In the genomic region with DNA sequence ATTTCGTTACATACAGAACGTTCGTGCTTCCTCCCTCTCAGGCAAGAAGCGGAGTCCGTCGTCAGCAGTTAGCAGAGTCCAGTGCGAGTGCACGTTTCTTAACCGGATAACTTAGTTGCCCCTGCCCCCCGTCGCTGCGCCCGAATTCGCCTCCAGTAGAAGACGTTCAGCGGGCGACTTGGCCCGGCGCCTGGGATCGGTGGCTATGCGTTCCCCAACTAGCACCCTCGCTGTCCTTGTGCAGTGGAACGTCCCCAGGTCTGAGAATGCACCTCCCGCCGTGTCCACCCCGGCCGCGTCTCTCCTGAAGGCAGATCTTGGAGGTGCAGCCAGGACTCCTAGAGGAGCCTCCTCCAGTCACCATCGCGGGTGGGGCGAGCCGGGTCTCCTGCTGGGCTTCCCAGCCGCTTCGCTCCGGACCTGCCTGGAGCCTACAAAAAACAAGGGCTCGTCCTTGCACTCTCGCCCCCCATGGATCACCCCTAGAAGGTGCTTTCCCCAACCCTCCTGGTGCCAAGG, we compare ENCODE assay signal across 10 cellular contexts. TPM values are rescaled to one million over a fixed set of nuclear protein-coding genes. Genes with fewer than 3 reads are reported as not detected.
DNase-seq lines count a peak whose midpoint lies in the region; ATAC-seq and TF ChIP-seq lines count a peak whose summit lies in the region.
"Had no signal": no experiment of that assay in that cellular context is flagged by ENCODE, and none has a peak within 500 bp of the region (broad histone marks: within the 10 kb centered on the region; RNA-seq: fewer than 3 reads in every experiment).

No MANE protein-coding gene starts in this region.

- H3K4me1 Mint-ChIP-seq in activated CD8-positive, alpha-beta T cell treated with anti-CD3 and anti-CD28 coated beads for 36 hours (ENCODE audit: low read depth) = no peaks in the 10 kb centered on the region

- DNase-seq in SK-N-SH (peak; percentile 31), caudate nucleus (lab: John Stamatoyannopoulos, UW) (peak in 18 of 61 donors; percentile 9 to 65 (median 38)), GM19240 (ENCODE audit: insufficient read length, low spot score) (no peak)
- DNase-seq in activated CD8-positive, alpha-beta T cell treated with anti-CD3 and anti-CD28 coated beads for 36 hours = no peak
- DNase-seq: MV-4-11 had no signal

- POLR2A ChIA-PET in SK-N-SH (lab: Yijun Ruan, JAX) = no interaction called here
- POLR2A ChIA-PET in activated CD8-positive, alpha-beta T cell treated with anti-CD3 and anti-CD28 coated beads for 36 hours (lab: Charles Lee) = no interaction called here

- H3K9ac ChIP-seq in SK-N-SH = no peak overlapping the region
- H3K9ac ChIP-seq: BLaER1 had no signal

- no peak for TF ChIP-seq CTCF in SK-N-SH (IDR thresholded peaks at IDR 0.05)
- TF ChIP-seq CTCF in activated CD8-positive, alpha-beta T cell treated with anti-CD3 and anti-CD28 coated beads for 36 hours (IDR thresholded peaks at IDR 0.05) = no peak

- H3K4me3 ChIP-seq in SK-N-SH (ENCODE audit: low read depth in 2 of 2, low read length in 1 of 2) = peak overlapping the region in 1 of 2 experiments; percentile 47; a peak in 2 of 4 replicates
- H3K4me3 ChIP-seq in mesodermal cell (ENCODE audit: extremely low read depth, insufficient read depth, low read length, poor library complexity, severe bottlenecking) = peak overlapping the region; percentile 47
- peak overlapping the region; percentile 27 for H3K4me3 ChIP-seq in urinary bladder (ENCODE audit: low read depth, low read length)
- H3K4me3 ChIP-seq: BLaER1 had no signal

- H3K27ac Mint-ChIP-seq in activated CD8-positive, alpha-beta T cell treated with anti-CD3 and anti-CD28 coated beads for 36 hours = no peak overlapping the region

- intact Hi-C loops in activated CD8-positive, alpha-beta T cell treated with anti-CD3 and anti-CD28 coated beads for 36 hours (cut with micrococcal nuclease) = no loop called here

- peaks cover 45% of the 10 kb centered on the region for H3K27me3 Mint-ChIP-seq in activated CD8-positive, alpha-beta T cell treated with anti-CD3 and anti-CD28 coated beads for 36 hours

- TF ChIP-seq EP300 in SK-N-SH (IDR thresholded peaks at IDR 0.05; ENCODE audit: borderline replicate concordance in 1 of 2, low read depth in 1 of 2, low read length in 1 of 2) = no peak

- no peak; the same call in 2 of the 3 replicates for ATAC-seq in SK-N-SH treated with all-trans-retinoic acid at 6 μM for 48 hours
- no peak for ATAC-seq in HG02610 (IDR thresholded peaks at IDR 0.05; ENCODE audit: unreplicated experiment)
- ATAC-seq in activated CD8-positive, alpha-beta T cell treated with anti-CD3 and anti-CD28 coated beads for 36 hours = no peak

- H3F3A ChIP-seq in SK-N-SH (replicated peaks; ENCODE audit: insufficient read depth) = no peaks in the 10 kb centered on the region

- no peaks in the 10 kb centered on the region for H4K20me1 ChIP-seq in SK-N-SH (ENCODE audit: insufficient read depth)
- H4K20me1 ChIP-seq: BLaER1 had no signal

- no peak for TF ChIP-seq RAD21 in SK-N-SH (IDR thresholded peaks at IDR 0.05; ENCODE audit: low read length)

- H3K9me3 ChIP-seq in SK-N-SH = no peaks in the 10 kb centered on the region
- H3K9me3 ChIP-seq in mesodermal cell (ENCODE audit: control insufficient read depth, low read length) = no peaks in the 10 kb centered on the region

- no peaks in the 10 kb centered on the region for H3K79me2 ChIP-seq in SK-N-SH (ENCODE audit: insufficient read depth)

- no peaks in the 10 kb centered on the region; the same call in 1 of the 2 replicates for H3K27me3 ChIP-seq in SK-N-SH (ENCODE audit: insufficient read depth)

- H3K4me1 ChIP-seq in SK-N-SH (ENCODE audit: control insufficient read depth in 1 of 2, insufficient read depth in 2 of 2, low read depth in 1 of 2, low read length in 1 of 2) (peaks cover 0 to 14% of the 10 kb centered on the region in 2 experiments; a peak in 1 of 4 replicates), mesodermal cell (ENCODE audit: control insufficient read depth, insufficient read depth, low read length, poor library complexity, severe bottlenecking) (peaks cover 8% of the 10 kb centered on the region), urinary bladder (ENCODE audit: insufficient read depth) (no peaks in the 10 kb centered on the region)
- H3K4me1 ChIP-seq: BLaER1 had no signal

- CTCF ChIA-PET in SK-N-SH (lab: Yijun Ruan, JAX) = interaction anchor here (1.8 kb wide), 1 partner anchor 10 kb away, joined by 4 read pairs; no protein-coding TSS in a partner anchor
- CTCF ChIA-PET in activated CD8-positive, alpha-beta T cell treated with anti-CD3 and anti-CD28 coated beads for 36 hours (lab: Charles Lee) = no interaction called here

- H2AFZ ChIP-seq in SK-N-SH (ENCODE audit: low read depth) = no peak overlapping the region

- no peaks in the 10 kb centered on the region for H3K9me3 Mint-ChIP-seq in activated CD8-positive, alpha-beta T cell treated with anti-CD3 and anti-CD28 coated beads for 36 hours

- no peaks in the 10 kb centered on the region for H3K36me3 Mint-ChIP-seq in activated CD8-positive, alpha-beta T cell treated with anti-CD3 and anti-CD28 coated beads for 36 hours (ENCODE audit: low read depth)

- H3K36me3 ChIP-seq in SK-N-SH (replicated peaks in 1 of 2; ENCODE audit: control insufficient read depth in 1 of 2, insufficient read depth in 2 of 2, low read length in 1 of 2) = no peaks in the 10 kb centered on the region
- H3K36me3 ChIP-seq in mesodermal cell (ENCODE audit: control insufficient read depth, insufficient read depth, low read length) = no peaks in the 10 kb centered on the region
- no peaks in the 10 kb centered on the region for H3K36me3 ChIP-seq in urinary bladder (ENCODE audit: insufficient read depth)
- H3K36me3 ChIP-seq: BLaER1 had no signal

- H3K9me2 ChIP-seq in SK-N-SH = no peaks in the 10 kb centered on the region

- no peak overlapping the region for H3K4me3 Mint-ChIP-seq in activated CD8-positive, alpha-beta T cell treated with anti-CD3 and anti-CD28 coated beads for 36 hours

- 7% methylated on average over 27 of the region's 37 CpGs for WGBS in SK-N-SH (ENCODE audit: low lambda C conversion rate)
- WGBS in mesodermal cell (ENCODE audit: insufficient coverage in 2 of 2), 2 experiments = 2 to 5% methylated on average over 30 to 35 of the region's 37 CpGs
- WGBS in urinary bladder = 2% methylated on average over 37 of the region's 37 CpGs

- H3K4me2 ChIP-seq in SK-N-SH = peak overlapping the region; percentile 57; the same call in 1 of the 2 replicates
- H3K4me2 ChIP-seq: BLaER1 had no signal

- H3K27ac ChIP-seq in SK-N-SH (ENCODE audit: low read depth in 2 of 2, low read length in 1 of 2) = no peak overlapping the region
- H3K27ac ChIP-seq in caudate nucleus (ENCODE audit: low read depth, low read length) = peak overlapping the region; percentile 58
- H3K27ac ChIP-seq in mesodermal cell (ENCODE audit: low read depth, low read length, severe bottlenecking) = peak overlapping the region; percentile 76
- peak overlapping the region; percentile 35 for H3K27ac ChIP-seq in urinary bladder (ENCODE audit: low read depth)
- H3K27ac ChIP-seq: BLaER1 had no signal

TF ChIP-seq in SK-N-SH, 30 proteins besides CTCF, POLR2A, EP300 and RAD21 (continues in another document):
- no peak for TF ChIP-seq SMC3 (IDR thresholded peaks at IDR 0.05; ENCODE audit: low read depth, low read length)
- TF ChIP-seq, protein P1, sequence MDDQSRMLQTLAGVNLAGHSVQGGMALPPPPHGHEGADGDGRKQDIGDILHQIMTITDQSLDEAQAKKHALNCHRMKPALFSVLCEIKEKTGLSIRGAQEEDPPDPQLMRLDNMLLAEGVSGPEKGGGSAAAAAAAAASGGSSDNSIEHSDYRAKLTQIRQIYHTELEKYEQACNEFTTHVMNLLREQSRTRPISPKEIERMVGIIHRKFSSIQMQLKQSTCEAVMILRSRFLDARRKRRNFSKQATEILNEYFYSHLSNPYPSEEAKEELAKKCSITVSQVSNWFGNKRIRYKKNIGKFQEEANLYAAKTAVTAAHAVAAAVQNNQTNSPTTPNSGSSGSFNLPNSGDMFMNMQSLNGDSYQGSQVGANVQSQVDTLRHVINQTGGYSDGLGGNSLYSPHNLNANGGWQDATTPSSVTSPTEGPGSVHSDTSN (IDR thresholded peaks at IDR 0.05) = no peak
- no peak for TF ChIP-seq EZH2phosphoT487 (IDR thresholded peaks at IDR 0.05; ENCODE audit: borderline replicate concordance, low read depth)
- TF ChIP-seq CHD2 (IDR thresholded peaks at IDR 0.05; ENCODE audit: low read length, partially characterized antibody) = no peak
- TF ChIP-seq FOXM1 (IDR thresholded peaks at IDR 0.05; ENCODE audit: low read depth) = no peak
- no peak for TF ChIP-seq RXRA (IDR thresholded peaks at IDR 0.05; ENCODE audit: borderline replicate concordance, low read depth)

TF ChIP-seq in SK-N-SH treated with all-trans-retinoic acid at 6 μM for 48 hours, 23 proteins besides CTCF, POLR2A, EP300 and RAD21 (continues in another document):
- no peak for TF ChIP-seq CSRNP3 (CRISPR knock-in tag; IDR thresholded peaks at IDR 0.05)
- TF ChIP-seq ARNTL (CRISPR knock-in tag; IDR thresholded peaks at IDR 0.05; ENCODE audit: borderline replicate concordance, low read depth) = no peak

RNA-seq across cellular contexts. Expression of gene PCSK2, which starts 0.9 kb away (rescaled TPM):
- polyA plus RNA-seq in SK-N-SH (2012; rRNA removed) (not detected in 2 replicates), urinary bladder (8.0 TPM)
- not detected in 2 replicates for polyA plus RNA-seq in SK-N-SH (2012; cell fraction: cytosol; rRNA removed)
- polyA plus RNA-seq in SK-N-SH (2012; cell fraction: nucleus; rRNA removed) = not detected in 2 replicates
- 24.8 TPM for polyA plus RNA-seq in mesodermal cell (2013, experiment 1 of 2)
- polyA plus RNA-seq in mesodermal cell (2013, experiment 2 of 2) = 18.3 TPM
- 1.5 TPM for total RNA-seq in urinary bladder
- not detected for total RNA-seq in activated CD8-positive, alpha-beta T cell treated with anti-CD3 and anti-CD28 coated beads for 36 hours

Comparison
In these comparisons a context has a peak if more than half of its experiments do, and no peak if none do; other contexts are left out.
1. H3K27ac ChIP-seq: peak in caudate nucleus (single experiment), mesodermal cell (single experiment) and urinary bladder (single experiment); none in SK-N-SH (0 of 2).